Comparison of ENCODE assay signal across 14 cellular contexts in the genomic region with DNA sequence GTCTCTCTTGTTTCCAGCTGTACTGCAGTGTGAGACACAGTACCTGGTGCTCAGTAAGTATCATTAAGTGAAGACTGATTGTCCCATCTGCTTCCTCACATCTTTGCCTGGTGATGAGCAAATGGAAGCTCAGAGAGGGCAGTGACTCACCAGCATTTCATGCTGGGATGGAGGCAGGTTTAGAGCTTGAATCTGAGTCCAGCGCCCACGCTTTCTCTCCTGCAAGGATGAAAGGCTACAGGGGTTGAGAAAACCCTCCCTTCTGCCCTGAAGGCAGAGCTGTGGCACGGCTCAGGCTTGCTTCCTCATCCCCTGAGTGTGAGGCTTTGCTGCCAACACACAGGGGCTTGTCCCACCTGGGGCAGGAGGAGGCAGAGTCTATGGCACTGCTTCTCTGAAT. TPM values are rescaled to one million over a fixed set of nuclear protein-coding genes. Genes with fewer than 3 reads are reported as not detected.
DNase-seq lines count a peak whose midpoint lies in the region; ATAC-seq and TF ChIP-seq lines count a peak whose summit lies in the region.
"Had no signal": no experiment of that assay in that cellular context is flagged by ENCODE, and none has a peak within 500 bp of the region (broad histone marks: within the 10 kb centered on the region; RNA-seq: fewer than 3 reads in every experiment).

No MANE protein-coding gene starts in this region.

- no peaks in the 10 kb centered on the region for H3K79me2 ChIP-seq in smooth muscle cell (ENCODE audit: low read depth)

- intact Hi-C loops in cardiac septum (cut with DNase I) = loop anchor here (5.0 kb wide), 1 partner anchor 42 kb away; no protein-coding TSS in a partner anchor
- intact Hi-C loops in left ventricle myocardium inferior (cut with micrococcal nuclease) = no loop called here

- H3K4me3 ChIP-seq in left ventricle myocardium inferior (no peak overlapping the region), fibroblast of mammary gland (ENCODE audit: control insufficient read depth, low read depth, low read length) (no peak overlapping the region), smooth muscle cell (no peak overlapping the region)

- H3K27me3 ChIP-seq in left ventricle myocardium inferior (ENCODE audit: low read depth) = no peaks in the 10 kb centered on the region
- H3K27me3 ChIP-seq in smooth muscle cell (ENCODE audit: low read depth) = no peaks in the 10 kb centered on the region
- H3K27me3 ChIP-seq: BE2C had no signal

- no peak overlapping the region for H2AFZ ChIP-seq in smooth muscle cell (ENCODE audit: low read depth)

- peak; percentile 36 for DNase-seq in cardiac septum (ENCODE audit: low spot score)
- DNase-seq in left ventricle myocardium inferior = no peak
- peak; percentile 89 for DNase-seq in fibroblast of mammary gland (ENCODE audit: low read depth)
- DNase-seq in smooth muscle cell (lab: John Stamatoyannopoulos, UW; ENCODE audit: unreplicated experiment) = no peak
- DNase-seq in C1 segment of cervical spinal cord (lab: John Stamatoyannopoulos, UW) = no peak
- DNase-seq in HuH-7 (ENCODE audit: low spot score) = no peak
- DNase-seq: activated naive CD4-positive, alpha-beta T cell treated with anti-CD3 and anti-CD28 coated beads, Interleukin-2, amount 10 ng/mL, durations not matched to agents 7 days and 5 days; BE2C; immature natural killer cell; SHP77 had no signal

- H3K4me2 ChIP-seq in smooth muscle cell = peak overlapping the region; percentile 4

- 21% methylated on average over 3 of the region's 3 CpGs for WGBS in smooth muscle cell (ENCODE audit: low lambda C conversion rate)

- no peaks in the 10 kb centered on the region for H3K9me3 ChIP-seq in left ventricle myocardium inferior (replicated peaks)
- H3K9me3 ChIP-seq in smooth muscle cell (replicated peaks; ENCODE audit: low read depth) = no peaks in the 10 kb centered on the region
- H3K9me3 ChIP-seq: BE2C had no signal

- TF ChIP-seq CTCF in left ventricle myocardium inferior (IDR thresholded peaks at IDR 0.05; ENCODE audit: borderline replicate concordance) (no peak), fibroblast of mammary gland (conservative IDR thresholded peaks at IDR 0.05; ENCODE audit: control insufficient read depth, insufficient read depth, low read depth, low read length) (no peak), smooth muscle cell (IDR thresholded peaks at IDR 0.05; ENCODE audit: borderline replicate concordance, insufficient read depth, poor library complexity, severe bottlenecking) (no peak)

- H3K4me1 ChIP-seq in left ventricle myocardium inferior (peaks cover 6% of the 10 kb centered on the region), smooth muscle cell (ENCODE audit: low read depth) (peaks cover 10% of the 10 kb centered on the region)
- H3K4me1 ChIP-seq: BE2C had no signal

- ATAC-seq in SK-N-SH treated with all-trans-retinoic acid at 6 μM for 48 hours = peak; percentile 21; the same call in 2 of the 3 replicates
- ATAC-seq in HG02885 (IDR thresholded peaks at IDR 0.05; ENCODE audit: poor library complexity, unreplicated experiment) = no peak
- ATAC-seq: activated CD4-positive, CD25-positive, alpha-beta regulatory T cell treated with anti-CD3 and anti-CD28 coated beads, Interleukin-2, amount 50 U/mL, for 24 hours had no signal

- H3K27ac ChIP-seq in left ventricle myocardium inferior (replicated peaks) = no peak overlapping the region
- peak overlapping the region; percentile 50 for H3K27ac ChIP-seq in smooth muscle cell (ENCODE audit: low read depth)

- H3F3A ChIP-seq in smooth muscle cell (ENCODE audit: low read depth) = peaks cover 9% of the 10 kb centered on the region

- H3K36me3 ChIP-seq in left ventricle myocardium inferior = no peaks in the 10 kb centered on the region
- H3K36me3 ChIP-seq in smooth muscle cell (ENCODE audit: low read depth) = no peaks in the 10 kb centered on the region
- H3K36me3 ChIP-seq: BE2C had no signal

- H3K9ac ChIP-seq in smooth muscle cell (ENCODE audit: low read depth) = no peak overlapping the region

- H4K20me1 ChIP-seq in smooth muscle cell (ENCODE audit: low read depth) = no peaks in the 10 kb centered on the region

TF ChIP-seq in SK-N-SH treated with all-trans-retinoic acid at 6 μM for 48 hours, 23 proteins besides CTCF, POLR2A, EP300 and RAD21:
- TF ChIP-seq, protein P1, sequence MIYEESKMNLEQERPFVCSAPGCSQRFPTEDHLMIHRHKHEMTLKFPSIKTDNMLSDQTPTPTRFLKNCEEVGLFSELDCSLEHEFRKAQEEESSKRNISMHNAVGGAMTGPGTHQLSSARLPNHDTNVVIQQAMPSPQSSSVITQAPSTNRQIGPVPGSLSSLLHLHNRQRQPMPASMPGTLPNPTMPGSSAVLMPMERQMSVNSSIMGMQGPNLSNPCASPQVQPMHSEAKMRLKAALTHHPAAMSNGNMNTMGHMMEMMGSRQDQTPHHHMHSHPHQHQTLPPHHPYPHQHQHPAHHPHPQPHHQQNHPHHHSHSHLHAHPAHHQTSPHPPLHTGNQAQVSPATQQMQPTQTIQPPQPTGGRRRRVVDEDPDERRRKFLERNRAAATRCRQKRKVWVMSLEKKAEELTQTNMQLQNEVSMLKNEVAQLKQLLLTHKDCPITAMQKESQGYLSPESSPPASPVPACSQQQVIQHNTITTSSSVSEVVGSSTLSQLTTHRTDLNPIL (CRISPR knock-in tag; IDR thresholded peaks at IDR 0.05; ENCODE audit: low read depth) = no peak
- TF ChIP-seq GLIS3 (CRISPR knock-in tag; IDR thresholded peaks at IDR 0.05) (no peak), TOX (CRISPR knock-in tag; IDR thresholded peaks at IDR 0.05; ENCODE audit: borderline replicate concordance) (no peak), SNAI2 (CRISPR knock-in tag; IDR thresholded peaks at IDR 0.05) (no peak), ZC3H10 (CRISPR knock-in tag; IDR thresholded peaks at IDR 0.05) (no peak), ZNF565 (CRISPR knock-in tag; conservative IDR thresholded peaks at IDR 0.05; ENCODE audit: low read depth) (no peak), OSR1 (CRISPR knock-in tag; IDR thresholded peaks at IDR 0.05) (no peak), ESRRG (CRISPR knock-in tag; IDR thresholded peaks at IDR 0.05) (no peak), ISL1 (CRISPR knock-in tag; IDR thresholded peaks at IDR 0.05) (no peak), ARNTL (CRISPR knock-in tag; IDR thresholded peaks at IDR 0.05; ENCODE audit: borderline replicate concordance, low read depth) (no peak)
- TF ChIP-seq, protein P2, sequence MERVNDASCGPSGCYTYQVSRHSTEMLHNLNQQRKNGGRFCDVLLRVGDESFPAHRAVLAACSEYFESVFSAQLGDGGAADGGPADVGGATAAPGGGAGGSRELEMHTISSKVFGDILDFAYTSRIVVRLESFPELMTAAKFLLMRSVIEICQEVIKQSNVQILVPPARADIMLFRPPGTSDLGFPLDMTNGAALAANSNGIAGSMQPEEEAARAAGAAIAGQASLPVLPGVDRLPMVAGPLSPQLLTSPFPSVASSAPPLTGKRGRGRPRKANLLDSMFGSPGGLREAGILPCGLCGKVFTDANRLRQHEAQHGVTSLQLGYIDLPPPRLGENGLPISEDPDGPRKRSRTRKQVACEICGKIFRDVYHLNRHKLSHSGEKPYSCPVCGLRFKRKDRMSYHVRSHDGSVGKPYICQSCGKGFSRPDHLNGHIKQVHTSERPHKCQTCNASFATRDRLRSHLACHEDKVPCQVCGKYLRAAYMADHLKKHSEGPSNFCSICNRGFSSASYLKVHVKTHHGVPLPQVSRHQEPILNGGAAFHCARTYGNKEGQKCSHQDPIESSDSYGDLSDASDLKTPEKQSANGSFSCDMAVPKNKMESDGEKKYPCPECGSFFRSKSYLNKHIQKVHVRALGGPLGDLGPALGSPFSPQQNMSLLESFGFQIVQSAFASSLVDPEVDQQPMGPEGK (CRISPR knock-in tag; IDR thresholded peaks at IDR 0.05; ENCODE audit: borderline replicate concordance) = no peak

RNA-seq across cellular contexts. Expression of a gene that starts 1.5 kb away (rescaled TPM):
- total RNA-seq in cardiac septum (2.5 TPM), left ventricle myocardium inferior (1.6 TPM), smooth muscle cell (4.6 and 7.4 TPM in 2 replicates)
- 3.5 and 7.2 TPM in 2 replicates for polyA plus RNA-seq in smooth muscle cell
- polyA plus RNA-seq: immature natural killer cell had no signal

RNA-seq across cellular contexts. Expression of a gene that starts 22.5 kb away (rescaled TPM):
- total RNA-seq in cardiac septum = 46.2 TPM
- total RNA-seq in left ventricle myocardium inferior = 65.6 TPM
- total RNA-seq in smooth muscle cell = 580 and 618 TPM in 2 replicates
- 960 and 1,738 TPM in 2 replicates for polyA plus RNA-seq in smooth muscle cell
- total RNA-seq: endothelial cell of umbilical vein had no signal
- polyA plus RNA-seq: endothelial cell of umbilical vein had no signal

RNA-seq across cellular contexts. Expression of a gene that starts 31.2 kb away (rescaled TPM):
- total RNA-seq in cardiac septum (17.5 TPM), left ventricle myocardium inferior (11.4 TPM), smooth muscle cell (9.1 and 14.7 TPM in 2 replicates)
- polyA plus RNA-seq in smooth muscle cell = 34.5 and 36.3 TPM in 2 replicates

RNA-seq across cellular contexts. Expression of a gene that starts 47.0 kb away (rescaled TPM):
- 9.7 TPM for total RNA-seq in cardiac septum
- total RNA-seq in left ventricle myocardium inferior = 8.8 TPM
- 21.6 and 21.9 TPM in 2 replicates for total RNA-seq in smooth muscle cell
- polyA plus RNA-seq in smooth muscle cell = 30.0 and 45.5 TPM in 2 replicates

Comparison
In these comparisons a context has a peak if more than half of its experiments do, and no peak if none do; other contexts are left out.
1. DNase-seq: peak in cardiac septum (single experiment) and fibroblast of mammary gland (single experiment); none in left ventricle myocardium inferior (single experiment), smooth muscle cell (single experiment), C1 segment of cervical spinal cord (0 of 14) and HuH-7 (single experiment).